Comparison of ENCODE assay signal across 9 cellular contexts in the genomic region with DNA sequence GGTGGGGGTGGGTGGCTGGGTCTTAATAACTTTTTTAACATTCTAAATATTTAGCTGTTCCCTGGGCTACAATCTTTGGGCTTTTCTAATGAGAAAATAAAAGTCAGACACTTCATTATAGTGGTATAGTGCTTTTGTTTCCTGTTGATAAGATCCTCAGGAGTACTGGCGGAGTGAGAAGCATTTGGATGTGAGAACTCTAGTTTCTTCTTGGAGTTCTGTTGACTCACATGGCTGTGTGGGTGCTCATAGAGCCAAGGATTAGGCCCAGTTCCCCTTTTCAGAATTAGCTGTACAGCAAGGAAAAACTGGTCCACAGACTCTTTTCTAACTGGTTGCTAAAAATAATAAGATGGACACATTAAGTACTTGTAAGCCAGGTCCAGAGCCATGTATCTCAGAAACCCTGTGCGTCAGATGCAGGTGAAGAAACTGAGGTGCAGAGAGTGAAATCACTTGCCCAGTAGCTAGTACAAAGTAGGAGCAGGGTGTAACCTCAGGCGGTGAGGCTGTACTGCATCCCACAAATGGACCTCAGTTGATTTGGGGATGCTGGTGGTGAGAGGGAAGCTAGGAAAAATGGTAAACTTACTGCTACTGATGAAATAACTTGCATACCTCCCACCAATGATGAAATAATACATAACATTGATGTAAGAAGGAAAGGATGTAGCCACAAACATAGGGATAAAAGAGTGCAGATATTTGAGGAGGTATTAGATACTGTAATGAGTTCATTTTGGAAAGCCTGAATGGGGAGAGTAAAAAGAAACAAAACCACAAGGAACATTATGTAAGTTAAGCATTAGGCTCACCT. TPM values are rescaled to one million over a fixed set of nuclear protein-coding genes. Genes with fewer than 3 reads are reported as not detected.
DNase-seq lines count a peak whose midpoint lies in the region; ATAC-seq and TF ChIP-seq lines count a peak whose summit lies in the region.
"Had no signal": no experiment of that assay in that cellular context is flagged by ENCODE, and none has a peak within 500 bp of the region (broad histone marks: within the 10 kb centered on the region; RNA-seq: fewer than 3 reads in every experiment).

No MANE protein-coding gene starts in this region.

- H3K79me2 ChIP-seq in MM.1S (ENCODE audit: low read length) (no peaks in the 10 kb centered on the region), mammary epithelial cell (ENCODE audit: insufficient read depth, low read length) (no peaks in the 10 kb centered on the region)

- peaks cover 47% of the 10 kb centered on the region for H3K4me1 ChIP-seq in CD4-positive, CD25-positive, alpha-beta regulatory T cell (ENCODE audit: control insufficient read depth, insufficient read depth, low read length, poor library complexity, severe bottlenecking)
- H3K4me1 ChIP-seq in MM.1S (ENCODE audit: low read length) (no peaks in the 10 kb centered on the region), mammary epithelial cell (ENCODE audit: insufficient read depth, low read length) (peaks cover 23% of the 10 kb centered on the region), neutrophil (ENCODE audit: control insufficient read depth in 1 of 2, insufficient read depth in 1 of 2, low read depth in 1 of 2, low read length in 1 of 2) (peaks cover 35 to 38% of the 10 kb centered on the region in 2 experiments)

- no peaks in the 10 kb centered on the region for H3K9me2 ChIP-seq in MM.1S (replicated peaks; ENCODE audit: insufficient read depth, low read length)

- H3K9me3 Mint-ChIP-seq in CD4-positive, CD25-positive, alpha-beta regulatory T cell: no peaks in the 10 kb centered on the region
- no peaks in the 10 kb centered on the region for H3K9me3 Mint-ChIP-seq in mesothelial cell of epicardium

- no peak for TF ChIP-seq CTCF in MM.1S (IDR thresholded peaks at IDR 0.05; ENCODE audit: low read length)
- TF ChIP-seq CTCF in mammary epithelial cell (conservative IDR thresholded peaks at IDR 0.05 in 1 of 2, IDR thresholded peaks at IDR 0.05 in 1 of 2; ENCODE audit: extremely low read depth in 1 of 2, insufficient read depth in 1 of 2, low read depth in 1 of 2, low read length in 2 of 2): no peak
- no peak for TF ChIP-seq CTCF in neutrophil (IDR thresholded peaks at IDR 0.05)
- TF ChIP-seq CTCF in mesothelial cell of epicardium (IDR thresholded peaks at IDR 0.05; ENCODE audit: unreplicated experiment): no peak

- H3K27ac ChIP-seq in CD4-positive, CD25-positive, alpha-beta regulatory T cell (ENCODE audit: insufficient read depth, low read length, poor library complexity, severe bottlenecking): peak overlapping the region; percentile 81
- H3K27ac ChIP-seq in MM.1S (ENCODE audit: low read length) (no peak overlapping the region), mammary epithelial cell (ENCODE audit: insufficient read depth, low read depth, low read length) (no peak overlapping the region), neutrophil (peak overlapping the region; percentile 47)

- no peak for ATAC-seq in CD4-positive, CD25-positive, alpha-beta regulatory T cell (ENCODE audit: low read depth in 2 of 2)
- no peak for ATAC-seq in GM21717 (IDR thresholded peaks at IDR 0.05; ENCODE audit: unreplicated experiment)

- dilution Hi-C loops in mammary epithelial cell (cut with HindIII; ENCODE audit: low sequenced_read_pairs): no loop called here

- H3K4me3 ChIP-seq in CD4-positive, CD25-positive, alpha-beta regulatory T cell (ENCODE audit: low read depth, low read length): peak overlapping the region; percentile 84
- H3K4me3 ChIP-seq in MM.1S (ENCODE audit: low read length) (no peak overlapping the region), mammary epithelial cell (replicated peaks in 1 of 3; ENCODE audit: insufficient read depth in 1 of 3, low read depth in 2 of 3, low read length in 3 of 3) (no peak overlapping the region), neutrophil (ENCODE audit: low read depth in 1 of 2, low read length in 1 of 2) (peak overlapping the region; percentile 61 to 94)

- H3K9ac ChIP-seq in MM.1S (ENCODE audit: low read length) (no peak overlapping the region), mammary epithelial cell (ENCODE audit: insufficient read depth, low read length) (no peak overlapping the region)

- in situ Hi-C loops in mammary epithelial cell (cut with MboI; ENCODE audit: low sequenced_read_pairs in 2 of 2): no loop called here

- H3K4me3 Mint-ChIP-seq in CD4-positive, CD25-positive, alpha-beta regulatory T cell: peak overlapping the region; percentile 94 to 99 (median 98)
- H3K4me3 Mint-ChIP-seq in mesothelial cell of epicardium: no peak overlapping the region

- intact Hi-C loops in mammary epithelial cell (cut with micrococcal nuclease): loop anchor here (10.0 kb wide), 1 partner anchor 489 kb away; no protein-coding TSS in a partner anchor

- H3K4me2 ChIP-seq in MM.1S (ENCODE audit: low read depth, low read length) (peak overlapping the region; percentile 92), mammary epithelial cell (ENCODE audit: insufficient read depth, low read depth, low read length) (peak overlapping the region; percentile 86)

- BruUV-seq in mammary epithelial cell (replicated peaks; lab: Mats Ljungman, UMichigan): no TSS peak

- peaks cover 13% of the 10 kb centered on the region for H3F3A ChIP-seq in MM.1S (ENCODE audit: insufficient read depth, low read length)

- H3K27ac Mint-ChIP-seq in CD4-positive, CD25-positive, alpha-beta regulatory T cell: peak overlapping the region; percentile 4 to 94 (median 94)
- no peak overlapping the region for H3K27ac Mint-ChIP-seq in mesothelial cell of epicardium

- H3K4me1 Mint-ChIP-seq in CD4-positive, CD25-positive, alpha-beta regulatory T cell: peaks cover 22 to 61% (median 49%) of the 10 kb centered on the region in 4 donors
- peaks cover 33% of the 10 kb centered on the region for H3K4me1 Mint-ChIP-seq in mesothelial cell of epicardium

- WGBS in mammary epithelial cell (ENCODE audit: low coverage, missing lambda C conversion rate): 52% methylated on average over 3 of the region's 3 CpGs

- peaks cover 15% of the 10 kb centered on the region for H3K27me3 ChIP-seq in CD4-positive, CD25-positive, alpha-beta regulatory T cell (ENCODE audit: control insufficient read depth, insufficient read depth, low read length)
- H3K27me3 ChIP-seq in MM.1S (replicated peaks; ENCODE audit: insufficient read depth, low read length) (no peaks in the 10 kb centered on the region), mammary epithelial cell (ENCODE audit: insufficient read depth, low read length) (no peaks in the 10 kb centered on the region), neutrophil (peaks cover 22% of the 10 kb centered on the region)

- H3K36me3 Mint-ChIP-seq in CD4-positive, CD25-positive, alpha-beta regulatory T cell: peaks cover 26% of the 10 kb centered on the region
- no peaks in the 10 kb centered on the region for H3K36me3 Mint-ChIP-seq in mesothelial cell of epicardium

- H3K36me3 ChIP-seq in CD4-positive, CD25-positive, alpha-beta regulatory T cell (ENCODE audit: control insufficient read depth, insufficient read depth, low read length): peaks cover 3% of the 10 kb centered on the region
- no peaks in the 10 kb centered on the region for H3K36me3 ChIP-seq in MM.1S (replicated peaks; ENCODE audit: insufficient read depth, low read length)
- no peaks in the 10 kb centered on the region for H3K36me3 ChIP-seq in mammary epithelial cell (ENCODE audit: insufficient read depth, low read length)
- no peaks in the 10 kb centered on the region for H3K36me3 ChIP-seq in neutrophil

- H3K9me3 ChIP-seq in CD4-positive, CD25-positive, alpha-beta regulatory T cell (ENCODE audit: control insufficient read depth in 2 of 2, low read length in 2 of 2): no peaks in the 10 kb centered on the region
- no peaks in the 10 kb centered on the region for H3K9me3 ChIP-seq in MM.1S (replicated peaks; ENCODE audit: insufficient read depth, low read length)
- no peaks in the 10 kb centered on the region for H3K9me3 ChIP-seq in mammary epithelial cell (replicated peaks; ENCODE audit: insufficient read depth, low read length)
- no peaks in the 10 kb centered on the region for H3K9me3 ChIP-seq in neutrophil

- H4K20me1 ChIP-seq in MM.1S (ENCODE audit: insufficient read depth, low read length) (no peaks in the 10 kb centered on the region), mammary epithelial cell (ENCODE audit: insufficient read depth, low read length) (no peaks in the 10 kb centered on the region)

- H2AFZ ChIP-seq in MM.1S (ENCODE audit: low read length): no peak overlapping the region
- H2AFZ ChIP-seq in mammary epithelial cell (ENCODE audit: low read depth, low read length): peak overlapping the region; percentile 23

- DNase-seq in CD4-positive, CD25-positive, alpha-beta regulatory T cell: no peak
- DNase-seq in MM.1S (no peak), mammary epithelial cell (no peak), mesothelial cell of epicardium (ENCODE audit: low spot score in 2 of 2, unreplicated experiment in 2 of 2) (no peak), germinal center (ENCODE audit: low spot score) (no peak)
- no peak for DNase-seq in stimulated activated CD4-positive, alpha-beta T cell treated with anti-CD3 and anti-CD28 coated beads, Interleukin-15, amount 100 ng/mL, for 24 hours
- DNase-seq: retina had no signal

- peaks cover 18% of the 10 kb centered on the region for H3K27me3 Mint-ChIP-seq in CD4-positive, CD25-positive, alpha-beta regulatory T cell
- peaks cover 56% of the 10 kb centered on the region for H3K27me3 Mint-ChIP-seq in mesothelial cell of epicardium (ENCODE audit: low read depth)

- CTCF ChIA-PET in mammary epithelial cell (lab: Charles Lee; ENCODE audit: low non-redundant PET): no interaction called here

RNA-seq across cellular contexts. Expression of a gene that starts 2.4 kb away (rescaled TPM):
- 97.5 TPM for total RNA-seq in CD4-positive, CD25-positive, alpha-beta regulatory T cell
- 10 to 100 TPM in 1 of 4 donors, 1 to 10 TPM in 3; 6.9 to 11.1 (median 8.6) TPM for polyA plus RNA-seq in CD4-positive, CD25-positive, alpha-beta regulatory T cell
- 10 to 100 TPM; 15.6 to 33.2 TPM for total RNA-seq in mammary epithelial cell
- polyA plus RNA-seq in mammary epithelial cell: 9.2 TPM
- 58.6 TPM for polyA minus RNA-seq in mammary epithelial cell
- 21.2 to 21.3 TPM (median 21.3 TPM) in 3 replicates for total RNA-seq in mesothelial cell of epicardium

RNA-seq across cellular contexts. Expression of a gene that starts 28.4 kb away (rescaled TPM):
- 10.5 TPM for total RNA-seq in CD4-positive, CD25-positive, alpha-beta regulatory T cell
- polyA plus RNA-seq in CD4-positive, CD25-positive, alpha-beta regulatory T cell: 10 to 100 TPM; 21.2 to 28.0 (median 23.3) TPM
- total RNA-seq in mammary epithelial cell: 10 to 100 TPM; 31.4 to 87.7 TPM
- 37.6 TPM for polyA plus RNA-seq in mammary epithelial cell
- polyA minus RNA-seq in mammary epithelial cell: 22.4 TPM
- 26.5 to 31.3 TPM (median 28.7 TPM) in 3 replicates for total RNA-seq in mesothelial cell of epicardium

Comparison
In these comparisons a context has a peak if more than half of its experiments do, and no peak if none do; other contexts are left out.
1. H3K27ac ChIP-seq: peak in CD4-positive, CD25-positive, alpha-beta regulatory T cell (single experiment) and neutrophil (single experiment); none in MM.1S (single experiment) and mammary epithelial cell (single experiment).
2. H3K4me3 ChIP-seq: peak in CD4-positive, CD25-positive, alpha-beta regulatory T cell (single experiment) and neutrophil (2 of 2); none in MM.1S (single experiment) and mammary epithelial cell (0 of 3).